14 cellular contexts compared by ENCODE assay signal in the genomic region with DNA sequence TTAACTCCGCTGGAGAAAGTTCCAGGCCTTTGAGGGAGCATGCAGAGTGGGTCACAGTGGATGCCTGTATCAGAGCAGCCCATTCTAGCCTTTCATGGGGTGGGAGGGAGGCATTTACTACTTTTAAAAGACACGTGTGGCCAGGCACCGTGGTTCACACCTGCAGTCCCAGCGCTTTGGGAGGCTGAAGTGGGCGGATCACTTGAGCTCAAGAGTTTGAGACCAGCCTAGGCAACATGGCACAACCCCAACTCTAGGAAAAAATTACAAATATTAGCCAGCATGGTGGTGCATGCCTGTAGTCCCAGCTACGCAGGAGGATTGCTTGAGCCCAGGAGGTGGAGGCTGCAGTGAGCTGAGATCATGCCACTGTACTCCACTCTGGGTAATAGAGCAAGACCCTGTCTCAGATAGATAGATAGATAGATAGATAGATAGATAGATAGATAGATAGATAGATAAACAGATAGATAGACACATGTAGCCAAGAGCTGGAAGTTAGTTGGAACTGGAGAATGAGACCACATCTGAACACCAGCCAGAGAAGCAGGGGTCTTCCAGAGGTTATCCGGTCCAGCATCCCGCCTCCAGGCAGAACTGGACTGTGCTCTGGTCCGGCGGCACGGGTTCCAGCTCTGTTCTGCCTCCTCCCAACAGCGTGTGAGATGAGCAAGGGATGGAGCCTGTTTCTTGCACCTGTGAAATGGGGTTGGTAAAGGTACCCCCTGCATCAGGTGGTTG. TPM values are rescaled to one million over a fixed set of nuclear protein-coding genes. Genes with fewer than 3 reads are reported as not detected.
DNase-seq lines count a peak whose midpoint lies in the region; ATAC-seq and TF ChIP-seq lines count a peak whose summit lies in the region.
"Had no signal": no experiment of that assay in that cellular context is flagged by ENCODE, and none has a peak within 500 bp of the region (broad histone marks: within the 10 kb centered on the region; RNA-seq: fewer than 3 reads in every experiment).

No MANE protein-coding gene starts in this region.

- H3K27ac ChIP-seq in WERI-Rb-1, result no peak overlapping the region
- H3K27ac ChIP-seq: thyroid gland had no signal

- no peak for DNase-seq in stimulated activated naive CD8-positive, alpha-beta T cell treated with anti-CD3 and anti-CD28 coated beads, Interleukin-15, Interleukin-2, amounts not matched to agents 100 U/mL and 50 U/mL, for 24 hours
- DNase-seq in activated T-helper 1 cell treated with anti-CD3 and anti-CD28 coated beads, Interleukin-12 subunit alpha, Interleukin-12 subunit beta, Interleukin-2, Interleukin-4 antibody, amounts not matched to agents 30 ng/mL and 10 ng/mL and 1 ng/mL, durations not matched to agents 14 hours and 24 hours and 36 hours (ENCODE audit: low spot score), result no peak
- DNase-seq in mucosa of descending colon (peak in 2 of 3 donors; percentile 19 to 24), WERI-Rb-1 (no peak), medulla oblongata (ENCODE audit: extremely low spot score) (no peak)
- DNase-seq in effector CD4-positive, alpha-beta T cell, result no peak
- DNase-seq: amygdala; hippocampal formation; MM.1S; NCI-H2029 treated with DMSO at 0.1 percent for 48 hours; NCI-H69; stimulated activated CD4-positive, alpha-beta T cell treated with anti-CD3 and anti-CD28 coated beads, Interleukin-2, amount 100 ng/mL, for 48 hours; thyroid gland had no signal

- H3K4me3 ChIP-seq in mucosa of descending colon (no peak overlapping the region), WERI-Rb-1 (ENCODE audit: low read depth, low read length) (no peak overlapping the region)
- H3K4me3 ChIP-seq: thyroid gland had no signal

- peak overlapping the region; percentile 81 for H3K27ac Mint-ChIP-seq in stimulated activated naive CD8-positive, alpha-beta T cell treated with anti-CD3 and anti-CD28 coated beads, Interleukin-15, Interleukin-2, amounts not matched to agents 100 ng/mL and 50 ng/mL, for 24 hours
- no peak overlapping the region for H3K27ac Mint-ChIP-seq in activated T-helper 1 cell treated with anti-CD3 and anti-CD28 coated beads, Interleukin-12 subunit alpha, Interleukin-12 subunit beta, Interleukin-2, Interleukin-4 antibody, amounts not matched to agents 30 ng/mL and 10 ng/mL and 1 ng/mL, durations not matched to agents 14 hours and 24 hours and 36 hours

- H3K27me3 ChIP-seq in WERI-Rb-1 (ENCODE audit: insufficient read depth, low read depth, severe bottlenecking), result no peaks in the 10 kb centered on the region
- H3K27me3 ChIP-seq: thyroid gland had no signal

- no peaks in the 10 kb centered on the region for H3K27me3 Mint-ChIP-seq in stimulated activated naive CD8-positive, alpha-beta T cell treated with anti-CD3 and anti-CD28 coated beads, Interleukin-15, Interleukin-2, amounts not matched to agents 100 ng/mL and 50 ng/mL, for 24 hours
- H3K27me3 Mint-ChIP-seq in activated T-helper 1 cell treated with anti-CD3 and anti-CD28 coated beads, Interleukin-12 subunit alpha, Interleukin-12 subunit beta, Interleukin-2, Interleukin-4 antibody, amounts not matched to agents 30 ng/mL and 10 ng/mL and 1 ng/mL, durations not matched to agents 14 hours and 24 hours and 36 hours (ENCODE audit: insufficient read depth), result no peaks in the 10 kb centered on the region

- no peaks in the 10 kb centered on the region for H3K9me3 Mint-ChIP-seq in stimulated activated naive CD8-positive, alpha-beta T cell treated with anti-CD3 and anti-CD28 coated beads, Interleukin-15, Interleukin-2, amounts not matched to agents 100 ng/mL and 50 ng/mL, for 24 hours
- H3K9me3 Mint-ChIP-seq in activated T-helper 1 cell treated with anti-CD3 and anti-CD28 coated beads, Interleukin-12 subunit alpha, Interleukin-12 subunit beta, Interleukin-2, Interleukin-4 antibody, amounts not matched to agents 30 ng/mL and 10 ng/mL and 1 ng/mL, durations not matched to agents 14 hours and 24 hours and 36 hours, result no peaks in the 10 kb centered on the region

- H3K36me3 ChIP-seq in mucosa of descending colon (ENCODE audit: low read depth) (no peaks in the 10 kb centered on the region), WERI-Rb-1 (no peaks in the 10 kb centered on the region)
- H3K36me3 ChIP-seq: thyroid gland had no signal

- TF ChIP-seq CTCF in mucosa of descending colon (IDR thresholded peaks at IDR 0.05) (no peak), WERI-Rb-1 (IDR thresholded peaks at IDR 0.05; ENCODE audit: low read depth, low read length) (no peak)

- H3K4me1 ChIP-seq in mucosa of descending colon (ENCODE audit: low read depth), result peaks cover 25% of the 10 kb centered on the region

- intact Hi-C loops in activated T-helper 1 cell treated with anti-CD3 and anti-CD28 coated beads, Interleukin-12 subunit alpha, Interleukin-12 subunit beta, Interleukin-2, Interleukin-4 antibody, amounts not matched to agents 30 ng/mL and 10 ng/mL and 1 ng/mL, durations not matched to agents 14 hours and 24 hours and 36 hours (cut with micrococcal nuclease), result loop anchor here (5.0 to 10.0 kb wide), 3 partner anchors 203 to 412 kb away; a partner anchor contains a TSS
- intact Hi-C loops in mucosa of descending colon (cut with DNase I, micrococcal nuclease), result no loop called here

- H3K4me1 Mint-ChIP-seq in stimulated activated naive CD8-positive, alpha-beta T cell treated with anti-CD3 and anti-CD28 coated beads, Interleukin-15, Interleukin-2, amounts not matched to agents 100 ng/mL and 50 ng/mL, for 24 hours (ENCODE audit: low read depth), result peaks cover 93% of the 10 kb centered on the region
- peaks cover 94% of the 10 kb centered on the region for H3K4me1 Mint-ChIP-seq in activated T-helper 1 cell treated with anti-CD3 and anti-CD28 coated beads, Interleukin-12 subunit alpha, Interleukin-12 subunit beta, Interleukin-2, Interleukin-4 antibody, amounts not matched to agents 30 ng/mL and 10 ng/mL and 1 ng/mL, durations not matched to agents 14 hours and 24 hours and 36 hours (ENCODE audit: low read depth)

- H3K36me3 Mint-ChIP-seq in stimulated activated naive CD8-positive, alpha-beta T cell treated with anti-CD3 and anti-CD28 coated beads, Interleukin-15, Interleukin-2, amounts not matched to agents 100 ng/mL and 50 ng/mL, for 24 hours (ENCODE audit: low read depth), result peaks cover 13% of the 10 kb centered on the region
- H3K36me3 Mint-ChIP-seq in activated T-helper 1 cell treated with anti-CD3 and anti-CD28 coated beads, Interleukin-12 subunit alpha, Interleukin-12 subunit beta, Interleukin-2, Interleukin-4 antibody, amounts not matched to agents 30 ng/mL and 10 ng/mL and 1 ng/mL, durations not matched to agents 14 hours and 24 hours and 36 hours (ENCODE audit: low read depth), result peaks cover 19% of the 10 kb centered on the region

- H3K4me3 Mint-ChIP-seq in stimulated activated naive CD8-positive, alpha-beta T cell treated with anti-CD3 and anti-CD28 coated beads, Interleukin-15, Interleukin-2, amounts not matched to agents 100 ng/mL and 50 ng/mL, for 24 hours, result peak overlapping the region; percentile 39
- H3K4me3 Mint-ChIP-seq in activated T-helper 1 cell treated with anti-CD3 and anti-CD28 coated beads, Interleukin-12 subunit alpha, Interleukin-12 subunit beta, Interleukin-2, Interleukin-4 antibody, amounts not matched to agents 30 ng/mL and 10 ng/mL and 1 ng/mL, durations not matched to agents 14 hours and 24 hours and 36 hours, result peak overlapping the region; percentile 33

- H3K9me3 ChIP-seq in mucosa of descending colon (no peaks in the 10 kb centered on the region), WERI-Rb-1 (ENCODE audit: severe bottlenecking) (no peaks in the 10 kb centered on the region)
- H3K9me3 ChIP-seq: thyroid gland had no signal

- ATAC-seq in stimulated activated naive CD8-positive, alpha-beta T cell treated with anti-CD3 and anti-CD28 coated beads, Interleukin-15, Interleukin-2, amounts not matched to agents 100 U/mL and 50 U/mL, for 24 hours, result no peak
- no peak for ATAC-seq in mucosa of descending colon

RNA-seq across cellular contexts. Expression of a gene that starts 3.6 kb away (rescaled TPM):
- total RNA-seq in activated T-helper 1 cell treated with anti-CD3 and anti-CD28 coated beads, Interleukin-12 subunit alpha, Interleukin-12 subunit beta, Interleukin-2, Interleukin-4 antibody, amounts not matched to agents 30 ng/mL and 10 ng/mL and 1 ng/mL, durations not matched to agents 14 hours and 24 hours and 36 hours, result 78.0 and 81.9 TPM in 2 replicates
- total RNA-seq in mucosa of descending colon, result 10 to 100 TPM; 12.4 to 25.0 (median 22.7) TPM

Comparison
In these comparisons a context has a peak if more than half of its experiments do, and no peak if none do; other contexts are left out.
1. DNase-seq: peak in mucosa of descending colon (2 of 3); none in stimulated activated naive CD8-positive, alpha-beta T cell treated with anti-CD3 and anti-CD28 coated beads, Interleukin-15, Interleukin-2, amounts not matched to agents 100 U/mL and 50 U/mL, for 24 hours (single experiment), activated T-helper 1 cell treated with anti-CD3 and anti-CD28 coated beads, Interleukin-12 subunit alpha, Interleukin-12 subunit beta, Interleukin-2, Interleukin-4 antibody, amounts not matched to agents 30 ng/mL and 10 ng/mL and 1 ng/mL, durations not matched to agents 14 hours and 24 hours and 36 hours (single experiment), WERI-Rb-1 (single experiment), effector CD4-positive, alpha-beta T cell (single experiment) and medulla oblongata (single experiment).